1 cellular context compared by ENCODE assay signal in the genomic region with DNA sequence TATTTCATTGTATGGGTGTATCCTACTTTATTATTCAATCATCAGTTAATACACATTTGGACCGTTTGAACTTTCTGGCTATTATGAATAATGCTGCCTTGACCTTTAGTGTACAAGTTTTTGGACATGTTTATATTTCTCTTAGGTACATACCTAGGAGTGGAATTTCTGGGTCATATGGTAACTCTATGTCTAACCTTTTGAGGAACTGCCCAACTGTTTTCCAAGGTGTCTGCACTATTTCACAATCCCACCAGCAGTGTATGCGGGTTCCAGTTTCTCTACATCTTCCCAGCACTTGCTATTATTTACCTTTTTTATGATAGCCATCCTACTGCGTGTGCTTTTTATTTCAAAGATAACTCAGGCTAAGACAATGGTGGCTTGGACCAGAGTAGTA.
A peak's percentile ranks its signal among the peaks of the same experiment; 100 is the strongest.
TF ChIP-seq lines count a peak whose summit lies in the region.

No MANE protein-coding gene starts in this region.

TF ChIP-seq in HepG2, 621 proteins besides CTCF, POLR2A, EP300 and RAD21 (continued from another document and continues in another):
- TF ChIP-seq ZFP82 (CRISPR knock-in tag; IDR thresholded peaks at IDR 0.05; ENCODE audit: borderline replicate concordance) (no peak), ZNF3 (CRISPR knock-in tag; IDR thresholded peaks at IDR 0.05) (no peak), KMT2A (CRISPR knock-in tag; IDR thresholded peaks at IDR 0.05) (no peak), ZSCAN20 (CRISPR knock-in tag; IDR thresholded peaks at IDR 0.05; ENCODE audit: borderline replicate concordance) (no peak), ZNF235 (CRISPR knock-in tag; IDR thresholded peaks at IDR 0.05; ENCODE audit: borderline replicate concordance) (no peak), TEAD3 (CRISPR knock-in tag; optimal IDR thresholded peaks at IDR 0.05; ENCODE audit: borderline replicate concordance) (peak; percentile 52), SIX1 (CRISPR knock-in tag; IDR thresholded peaks at IDR 0.05; ENCODE audit: borderline replicate concordance) (no peak), ZNF33A (CRISPR knock-in tag; IDR thresholded peaks at IDR 0.05; ENCODE audit: borderline replicate concordance) (no peak), ZFP1 (CRISPR knock-in tag; IDR thresholded peaks at IDR 0.05) (no peak), ZNF816 (CRISPR knock-in tag; IDR thresholded peaks at IDR 0.05; ENCODE audit: borderline replicate concordance) (no peak), IKZF4 (CRISPR knock-in tag; IDR thresholded peaks at IDR 0.05; ENCODE audit: borderline replicate concordance, low read depth, not compliant biosample characterization) (no peak), NR2C2 (CRISPR knock-in tag; IDR thresholded peaks at IDR 0.05; ENCODE audit: borderline replicate concordance) (no peak), ZKSCAN8 (CRISPR knock-in tag; IDR thresholded peaks at IDR 0.05; ENCODE audit: borderline replicate concordance) (no peak), SNRNP70 (IDR thresholded peaks at IDR 0.05; ENCODE audit: low read depth, low read length) (no peak), ZNF850 (CRISPR knock-in tag; conservative IDR thresholded peaks at IDR 0.05) (no peak), HOXA9 (CRISPR knock-in tag; IDR thresholded peaks at IDR 0.05; ENCODE audit: borderline replicate concordance) (no peak), FOXC1 (CRISPR knock-in tag; IDR thresholded peaks at IDR 0.05; ENCODE audit: borderline replicate concordance) (no peak), ZNF275 (CRISPR knock-in tag; IDR thresholded peaks at IDR 0.05; ENCODE audit: borderline replicate concordance) (no peak), KDM3A (CRISPR knock-in tag; IDR thresholded peaks at IDR 0.05; ENCODE audit: low read depth) (no peak), BRD4 (CRISPR knock-in tag; IDR thresholded peaks at IDR 0.05) (no peak), ISL2 (CRISPR knock-in tag; IDR thresholded peaks at IDR 0.05) (no peak), ERF (CRISPR knock-in tag; IDR thresholded peaks at IDR 0.05) (no peak), ZNF225 (CRISPR knock-in tag; IDR thresholded peaks at IDR 0.05) (no peak), AKNA (CRISPR knock-in tag; IDR thresholded peaks at IDR 0.05; ENCODE audit: borderline replicate concordance) (no peak), FIP1L1 (IDR thresholded peaks at IDR 0.05; ENCODE audit: borderline replicate concordance, insufficient read depth, low read depth, low read length) (no peak), SYNCRIP (IDR thresholded peaks at IDR 0.05; ENCODE audit: insufficient read depth, low read depth, low read length) (no peak), ZNF260 (CRISPR knock-in tag; IDR thresholded peaks at IDR 0.05; ENCODE audit: borderline replicate concordance, low read depth) (no peak), MAFG (CRISPR knock-in tag; IDR thresholded peaks at IDR 0.05) (no peak), MEF2D (CRISPR knock-in tag; IDR thresholded peaks at IDR 0.05) (no peak; the same call in 1 of the 2 replicates), HNRNPH1 (optimal IDR thresholded peaks at IDR 0.05; ENCODE audit: low read depth, low read length) (no peak), ZNF207 (IDR thresholded peaks at IDR 0.05; ENCODE audit: borderline replicate concordance) (no peak), ZNF775 (CRISPR knock-in tag; IDR thresholded peaks at IDR 0.05; ENCODE audit: borderline replicate concordance) (no peak), SALL1 (CRISPR knock-in tag; IDR thresholded peaks at IDR 0.05) (no peak), SNAPC2 (CRISPR knock-in tag; IDR thresholded peaks at IDR 0.05) (peak; percentile 85; the same call in 1 of the 2 replicates), RFXAP (CRISPR knock-in tag; IDR thresholded peaks at IDR 0.05; ENCODE audit: borderline replicate concordance) (no peak), ZNF891 (CRISPR knock-in tag; IDR thresholded peaks at IDR 0.05) (no peak), ZNF639 (CRISPR knock-in tag; conservative IDR thresholded peaks at IDR 0.05) (no peak), FOXA3 (CRISPR knock-in tag; IDR thresholded peaks at IDR 0.05) (peak; percentile 64; the same call in 1 of the 2 replicates), HCFC1 (IDR thresholded peaks at IDR 0.05; ENCODE audit: low read depth, low read length) (no peak), ZFP36L1 (CRISPR knock-in tag; IDR thresholded peaks at IDR 0.05) (no peak), GATAD2A (CRISPR knock-in tag; IDR thresholded peaks at IDR 0.05) (peak; percentile 49; the same call in 1 of the 2 replicates), RFX3 (CRISPR knock-in tag; IDR thresholded peaks at IDR 0.05) (no peak), ZNF570 (CRISPR knock-in tag; IDR thresholded peaks at IDR 0.05; ENCODE audit: borderline replicate concordance) (no peak), RORA (CRISPR knock-in tag; IDR thresholded peaks at IDR 0.05) (no peak), FOSL1 (CRISPR knock-in tag; IDR thresholded peaks at IDR 0.05; ENCODE audit: borderline replicate concordance) (no peak), JUND (CRISPR knock-in tag; IDR thresholded peaks at IDR 0.05) (no peak), MZF1 (CRISPR knock-in tag; IDR thresholded peaks at IDR 0.05; ENCODE audit: borderline replicate concordance) (no peak), REXO4 (CRISPR knock-in tag; IDR thresholded peaks at IDR 0.05; ENCODE audit: borderline replicate concordance) (no peak), CENPT (CRISPR knock-in tag; IDR thresholded peaks at IDR 0.05; ENCODE audit: low read depth) (no peak), ZNF619 (CRISPR knock-in tag; IDR thresholded peaks at IDR 0.05) (no peak)
- TF ChIP-seq, protein P1, sequence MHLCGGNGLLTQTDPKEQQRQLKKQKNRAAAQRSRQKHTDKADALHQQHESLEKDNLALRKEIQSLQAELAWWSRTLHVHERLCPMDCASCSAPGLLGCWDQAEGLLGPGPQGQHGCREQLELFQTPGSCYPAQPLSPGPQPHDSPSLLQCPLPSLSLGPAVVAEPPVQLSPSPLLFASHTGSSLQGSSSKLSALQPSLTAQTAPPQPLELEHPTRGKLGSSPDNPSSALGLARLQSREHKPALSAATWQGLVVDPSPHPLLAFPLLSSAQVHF (CRISPR knock-in tag; IDR thresholded peaks at IDR 0.05) = no peak
- TF ChIP-seq, protein P2, sequence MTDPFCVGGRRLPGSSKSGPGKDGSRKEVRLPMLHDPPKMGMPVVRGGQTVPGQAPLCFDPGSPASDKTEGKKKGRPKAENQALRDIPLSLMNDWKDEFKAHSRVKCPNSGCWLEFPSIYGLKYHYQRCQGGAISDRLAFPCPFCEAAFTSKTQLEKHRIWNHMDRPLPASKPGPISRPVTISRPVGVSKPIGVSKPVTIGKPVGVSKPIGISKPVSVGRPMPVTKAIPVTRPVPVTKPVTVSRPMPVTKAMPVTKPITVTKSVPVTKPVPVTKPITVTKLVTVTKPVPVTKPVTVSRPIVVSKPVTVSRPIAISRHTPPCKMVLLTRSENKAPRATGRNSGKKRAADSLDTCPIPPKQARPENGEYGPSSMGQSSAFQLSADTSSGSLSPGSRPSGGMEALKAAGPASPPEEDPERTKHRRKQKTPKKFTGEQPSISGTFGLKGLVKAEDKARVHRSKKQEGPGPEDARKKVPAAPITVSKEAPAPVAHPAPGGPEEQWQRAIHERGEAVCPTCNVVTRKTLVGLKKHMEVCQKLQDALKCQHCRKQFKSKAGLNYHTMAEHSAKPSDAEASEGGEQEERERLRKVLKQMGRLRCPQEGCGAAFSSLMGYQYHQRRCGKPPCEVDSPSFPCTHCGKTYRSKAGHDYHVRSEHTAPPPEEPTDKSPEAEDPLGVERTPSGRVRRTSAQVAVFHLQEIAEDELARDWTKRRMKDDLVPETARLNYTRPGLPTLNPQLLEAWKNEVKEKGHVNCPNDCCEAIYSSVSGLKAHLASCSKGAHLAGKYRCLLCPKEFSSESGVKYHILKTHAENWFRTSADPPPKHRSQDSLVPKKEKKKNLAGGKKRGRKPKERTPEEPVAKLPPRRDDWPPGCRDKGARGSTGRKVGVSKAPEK (CRISPR knock-in tag; IDR thresholded peaks at IDR 0.05; ENCODE audit: borderline replicate concordance) = no peak
- TF ChIP-seq, protein P3, sequence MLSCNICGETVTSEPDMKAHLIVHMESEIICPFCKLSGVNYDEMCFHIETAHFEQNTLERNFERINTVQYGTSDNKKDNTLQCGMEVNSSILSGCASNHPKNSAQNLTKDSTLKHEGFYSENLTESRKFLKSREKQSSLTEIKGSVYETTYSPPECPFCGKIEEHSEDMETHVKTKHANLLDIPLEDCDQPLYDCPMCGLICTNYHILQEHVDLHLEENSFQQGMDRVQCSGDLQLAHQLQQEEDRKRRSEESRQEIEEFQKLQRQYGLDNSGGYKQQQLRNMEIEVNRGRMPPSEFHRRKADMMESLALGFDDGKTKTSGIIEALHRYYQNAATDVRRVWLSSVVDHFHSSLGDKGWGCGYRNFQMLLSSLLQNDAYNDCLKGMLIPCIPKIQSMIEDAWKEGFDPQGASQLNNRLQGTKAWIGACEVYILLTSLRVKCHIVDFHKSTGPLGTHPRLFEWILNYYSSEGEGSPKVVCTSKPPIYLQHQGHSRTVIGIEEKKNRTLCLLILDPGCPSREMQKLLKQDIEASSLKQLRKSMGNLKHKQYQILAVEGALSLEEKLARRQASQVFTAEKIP (CRISPR knock-in tag; IDR thresholded peaks at IDR 0.05; ENCODE audit: borderline replicate concordance) = no peak
- TF ChIP-seq, protein P4, sequence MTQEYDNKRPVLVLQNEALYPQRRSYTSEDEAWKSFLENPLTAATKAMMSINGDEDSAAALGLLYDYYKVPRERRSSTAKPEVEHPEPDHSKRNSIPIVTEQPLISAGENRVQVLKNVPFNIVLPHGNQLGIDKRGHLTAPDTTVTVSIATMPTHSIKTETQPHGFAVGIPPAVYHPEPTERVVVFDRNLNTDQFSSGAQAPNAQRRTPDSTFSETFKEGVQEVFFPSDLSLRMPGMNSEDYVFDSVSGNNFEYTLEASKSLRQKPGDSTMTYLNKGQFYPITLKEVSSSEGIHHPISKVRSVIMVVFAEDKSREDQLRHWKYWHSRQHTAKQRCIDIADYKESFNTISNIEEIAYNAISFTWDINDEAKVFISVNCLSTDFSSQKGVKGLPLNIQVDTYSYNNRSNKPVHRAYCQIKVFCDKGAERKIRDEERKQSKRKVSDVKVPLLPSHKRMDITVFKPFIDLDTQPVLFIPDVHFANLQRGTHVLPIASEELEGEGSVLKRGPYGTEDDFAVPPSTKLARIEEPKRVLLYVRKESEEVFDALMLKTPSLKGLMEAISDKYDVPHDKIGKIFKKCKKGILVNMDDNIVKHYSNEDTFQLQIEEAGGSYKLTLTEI (CRISPR knock-in tag; conservative IDR thresholded peaks at IDR 0.05) = no peak
